Comparison of ENCODE assay signal across 24 cellular contexts in genomic region chr20:60332523-60332922, GRCh38.
"Had no signal": no experiment of that assay in that cellular context is flagged by ENCODE, and none has a peak within 500 bp of the region (broad histone marks: within the 10 kb centered on the region; RNA-seq: fewer than 3 reads in every experiment).

No MANE protein-coding gene starts in this region.

- H3K4me3 ChIP-seq: adrenal gland, MG63, SJSA1 had no signal

- H3K9me3 Mint-ChIP-seq: activated CD8-positive, alpha-beta T cell treated with anti-CD3 and anti-CD28 coated beads for 36 hours; activated naive CD8-positive, alpha-beta T cell treated with anti-CD3 and anti-CD28 coated beads, Interleukin-2, amount 10 ng/mL, durations not matched to agents 7 days and 5 days; T-helper 1 cell treated with Interleukin-12 subunit alpha and Interleukin-12 subunit beta and Interleukin-4 antibody, amounts not matched to agents 30 μg/mL and 1 μg/mL, for 36 hours had no signal

- H3K4me3 Mint-ChIP-seq: activated CD8-positive, alpha-beta T cell treated with anti-CD3 and anti-CD28 coated beads for 36 hours; activated naive CD8-positive, alpha-beta T cell treated with anti-CD3 and anti-CD28 coated beads, Interleukin-2, amount 10 ng/mL, durations not matched to agents 7 days and 5 days; T-helper 1 cell treated with Interleukin-12 subunit alpha and Interleukin-12 subunit beta and Interleukin-4 antibody, amounts not matched to agents 30 μg/mL and 1 μg/mL, for 36 hours had no signal

- H3K27me3 Mint-ChIP-seq: activated CD8-positive, alpha-beta T cell treated with anti-CD3 and anti-CD28 coated beads for 36 hours had no signal

- H3K4me1 Mint-ChIP-seq: activated naive CD8-positive, alpha-beta T cell treated with anti-CD3 and anti-CD28 coated beads, Interleukin-2, amount 10 ng/mL, durations not matched to agents 7 days and 5 days had no signal

- H3K9me3 ChIP-seq: adrenal gland, MG63, SJSA1 had no signal

- H3K27ac ChIP-seq: adrenal gland, SJSA1 had no signal

- H3K4me1 ChIP-seq: adrenal gland, SJSA1 had no signal

- DNase-seq: activated CD4-positive, alpha-beta T cell treated with anti-CD3 and anti-CD28 coated beads for 4 hours; activated CD8-positive, alpha-beta memory T cell treated with anti-CD3 and anti-CD28 coated beads, Interleukin-2, amount 50 U/mL, for 48 hours; activated CD8-positive, alpha-beta T cell treated with anti-CD3 and anti-CD28 coated beads for 36 hours; activated naive CD4-positive, alpha-beta T cell treated with anti-CD3 and anti-CD28 coated beads, Interleukin-2, amount 50 U/mL, for 16 hours; activated naive CD8-positive, alpha-beta T cell treated with anti-CD3 and anti-CD28 coated beads, Interleukin-2, amount 10 ng/mL, durations not matched to agents 7 days and 5 days; activated T-cell treated with anti-CD3 and anti-CD28 coated beads, Interleukin-2, amount 50 U/mL, for 1 hour; adrenal gland; KG1; MG63; MV-4-11; NCI-H1092 treated with DMSO at 0.1 percent for 48 hours; NCI-H1417 treated with DMSO at 0.1 percent for 48 hours; NCI-H1694 treated with DMSO at 0.1 percent for 48 hours; NCI-H2029 treated with DMSO at 0.1 percent for 48 hours; NCI-H345; NCI-H510A; NCI-H526 treated with DMSO at 0.1 percent for 48 hours; NCI-H82; SW 1271 had no signal

- H3K36me3 Mint-ChIP-seq: activated naive CD8-positive, alpha-beta T cell treated with anti-CD3 and anti-CD28 coated beads, Interleukin-2, amount 10 ng/mL, durations not matched to agents 7 days and 5 days had no signal

- ATAC-seq: activated CD4-positive, CD25-positive, alpha-beta regulatory T cell treated with anti-CD3 and anti-CD28 coated beads, Interleukin-2, amount 50 U/mL, for 24 hours; activated CD8-positive, alpha-beta T cell treated with anti-CD3 and anti-CD28 coated beads for 36 hours; Right ventricle myocardium inferior; SK-N-SH treated with all-trans-retinoic acid at 6 μM for 48 hours had no signal

- H3K36me3 ChIP-seq: adrenal gland, MG63, SJSA1 had no signal

- H3K27ac Mint-ChIP-seq: activated CD8-positive, alpha-beta T cell treated with anti-CD3 and anti-CD28 coated beads for 36 hours; activated naive CD8-positive, alpha-beta T cell treated with anti-CD3 and anti-CD28 coated beads, Interleukin-2, amount 10 ng/mL, durations not matched to agents 7 days and 5 days; T-helper 1 cell treated with Interleukin-12 subunit alpha and Interleukin-12 subunit beta and Interleukin-4 antibody, amounts not matched to agents 30 μg/mL and 1 μg/mL, for 36 hours had no signal

- H3K27me3 ChIP-seq: adrenal gland, MG63, SJSA1 had no signal
